Comparison of ENCODE assay signal across 8 cellular contexts in the genomic region with DNA sequence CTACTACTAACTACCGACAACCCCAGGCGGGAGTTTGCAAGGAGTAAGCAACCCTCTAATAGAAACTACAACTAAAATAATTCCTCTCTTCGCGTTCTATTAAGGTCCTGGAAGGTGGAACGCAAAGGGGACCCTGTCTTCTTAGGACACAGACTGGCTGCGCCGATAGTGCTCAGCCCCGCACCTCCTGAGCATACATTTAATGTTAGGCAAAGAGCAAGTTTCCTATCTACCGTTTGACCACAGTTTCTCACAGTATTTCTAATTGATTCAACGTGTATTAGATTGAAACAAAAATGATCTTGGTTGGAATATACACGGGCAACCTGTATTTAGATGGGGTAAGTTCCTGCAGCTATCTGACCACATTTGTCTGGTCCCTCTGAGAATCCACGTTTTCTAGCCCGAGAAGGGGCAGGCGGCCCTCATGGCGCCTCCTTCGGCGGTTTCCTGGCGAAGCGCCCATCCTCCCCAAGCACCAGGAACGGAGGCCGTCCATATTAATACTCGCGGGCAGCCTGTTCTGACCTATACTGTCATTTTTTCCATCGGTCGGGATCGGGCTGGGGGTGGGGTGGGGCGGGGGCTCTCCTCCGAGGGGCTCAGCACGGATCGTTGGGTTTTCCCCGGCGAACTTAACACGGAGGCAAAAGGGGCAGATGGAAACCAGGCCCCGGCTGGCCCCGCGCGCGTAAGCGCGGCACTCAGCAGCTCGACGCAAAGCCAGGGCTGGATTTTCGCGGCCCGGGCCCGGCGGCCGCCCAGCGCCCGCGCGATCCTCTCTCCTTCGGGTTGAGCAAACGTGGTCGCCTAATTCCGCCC.
DNase-seq lines count a peak whose midpoint lies in the region; ATAC-seq and TF ChIP-seq lines count a peak whose summit lies in the region.

No MANE protein-coding gene starts in this region.

- H3K9me2 ChIP-seq in SK-N-SH: no peaks in the 10 kb centered on the region

- peak overlapping the region; percentile 78; the same call in 1 of the 2 replicates for H3K4me2 ChIP-seq in SK-N-SH

- ATAC-seq in stimulated activated naive CD8-positive, alpha-beta T cell treated with anti-CD3 and anti-CD28 coated beads, Interleukin-15, amount 100 ng/mL, for 72 hours: peak; percentile 27
- ATAC-seq in GM19351 (IDR thresholded peaks at IDR 0.05; ENCODE audit: unreplicated experiment) (no peak), GM21515 (IDR thresholded peaks at IDR 0.05; ENCODE audit: unreplicated experiment) (no peak)

- no peaks in the 10 kb centered on the region for H3F3A ChIP-seq in SK-N-SH (replicated peaks; ENCODE audit: insufficient read depth)

- TF ChIP-seq CTCF in GM12875 (IDR thresholded peaks at IDR 0.05; ENCODE audit: borderline replicate concordance, insufficient read depth, low read depth, low read length) (no peak), SK-N-SH (IDR thresholded peaks at IDR 0.05) (no peak), lower leg skin (IDR thresholded peaks at IDR 0.05) (no peak)

- TF ChIP-seq POLR2A in lower leg skin (IDR thresholded peaks at IDR 0.05): no peak

- WGBS in SK-N-SH (ENCODE audit: low lambda C conversion rate): 38% methylated on average over 48 of the region's 56 CpGs
- WGBS in lower leg skin, 2 donors: 6 to 10% methylated on average over 15 to 55 of the region's 56 CpGs

- DNase-seq in HT-29 (ENCODE audit: low spot score): peak; percentile 21
- peak; percentile 70 for DNase-seq in SK-N-SH
- DNase-seq in lower leg skin (ENCODE audit: low spot score in 2 of 2): no peak
- DNase-seq in stimulated activated naive CD8-positive, alpha-beta T cell treated with anti-CD3 and anti-CD28 coated beads, Interleukin-15, amount 100 ng/mL, for 72 hours: peak; percentile 70 to 75

- H3K27me3 Mint-ChIP-seq in stimulated activated naive CD8-positive, alpha-beta T cell treated with anti-CD3 and anti-CD28 coated beads, Interleukin-15, amount 100 ng/mL, for 72 hours: no peaks in the 10 kb centered on the region

- no peaks in the 10 kb centered on the region for H3K9me3 ChIP-seq in SK-N-SH

- TF ChIP-seq EP300 in SK-N-SH (IDR thresholded peaks at IDR 0.05; ENCODE audit: borderline replicate concordance in 1 of 2, low read depth in 1 of 2, low read length in 1 of 2): no peak

- H3K9me3 Mint-ChIP-seq in stimulated activated naive CD8-positive, alpha-beta T cell treated with anti-CD3 and anti-CD28 coated beads, Interleukin-15, amount 100 ng/mL, for 72 hours: peaks cover 0 to 2% of the 10 kb centered on the region in 2 donors

- H2AFZ ChIP-seq in SK-N-SH (ENCODE audit: low read depth): no peak overlapping the region

- peaks cover 18% of the 10 kb centered on the region; the same call in 1 of the 2 replicates for H3K27me3 ChIP-seq in SK-N-SH (ENCODE audit: insufficient read depth)

- peaks cover 40% of the 10 kb centered on the region for H3K4me1 Mint-ChIP-seq in stimulated activated naive CD8-positive, alpha-beta T cell treated with anti-CD3 and anti-CD28 coated beads, Interleukin-15, amount 100 ng/mL, for 72 hours

- peaks cover 0 to 24% of the 10 kb centered on the region in 2 experiments; a peak in 2 of 4 replicates for H3K4me1 ChIP-seq in SK-N-SH (ENCODE audit: control insufficient read depth in 1 of 2, insufficient read depth in 2 of 2, low read depth in 1 of 2, low read length in 1 of 2)

- H3K79me2 ChIP-seq in SK-N-SH (ENCODE audit: insufficient read depth): no peaks in the 10 kb centered on the region

- CTCF ChIA-PET in SK-N-SH (lab: Yijun Ruan, JAX): no interaction called here

- no peaks in the 10 kb centered on the region for H3K36me3 ChIP-seq in SK-N-SH (replicated peaks in 1 of 2; ENCODE audit: control insufficient read depth in 1 of 2, insufficient read depth in 2 of 2, low read length in 1 of 2)

- peak overlapping the region; percentile 65 for H3K4me3 ChIP-seq in GM12875 (ENCODE audit: low read depth, low read length)
- H3K4me3 ChIP-seq in SK-N-SH (ENCODE audit: low read depth in 2 of 2, low read length in 1 of 2): peak overlapping the region in 1 of 2 experiments; percentile 51; a peak in 2 of 4 replicates
- peak overlapping the region; percentile 28 for H3K4me3 ChIP-seq in lower leg skin (ENCODE audit: low read depth, poor library complexity, severe bottlenecking)

- intact Hi-C loops in lower leg skin (cut with DNase I; ENCODE audit: low total_unique reads): loop anchor here (5.0 kb wide), 1 partner anchor 163 kb away; no protein-coding TSS in a partner anchor

- H3K27ac ChIP-seq in SK-N-SH (ENCODE audit: low read depth in 2 of 2, low read length in 1 of 2) (peak overlapping the region in 1 of 2 experiments; percentile 96; a peak in 2 of 4 replicates), cingulate gyrus (ENCODE audit: low read depth, low read length) (peak overlapping the region; percentile 65)

- TF ChIP-seq RAD21 in SK-N-SH (IDR thresholded peaks at IDR 0.05; ENCODE audit: low read length): no peak

- H3K9ac ChIP-seq in SK-N-SH: no peak overlapping the region

- POLR2A ChIA-PET in SK-N-SH (lab: Yijun Ruan, JAX): interaction anchor here (0.7 to 3.4 kb wide), 8 partner anchors 10 to 370 kb away, joined by 3 to 18 read pairs (median 6); a partner anchor contains a TSS

- H4K20me1 ChIP-seq in SK-N-SH (ENCODE audit: insufficient read depth): no peaks in the 10 kb centered on the region

- H3K4me3 Mint-ChIP-seq in stimulated activated naive CD8-positive, alpha-beta T cell treated with anti-CD3 and anti-CD28 coated beads, Interleukin-15, amount 100 ng/mL, for 72 hours: peak overlapping the region; percentile 94 to 95

- H3K27ac Mint-ChIP-seq in stimulated activated naive CD8-positive, alpha-beta T cell treated with anti-CD3 and anti-CD28 coated beads, Interleukin-15, amount 100 ng/mL, for 72 hours: peak overlapping the region; percentile 99 to 100

TF ChIP-seq in SK-N-SH, 30 proteins besides CTCF, POLR2A, EP300 and RAD21:
- TF ChIP-seq, protein P1, sequence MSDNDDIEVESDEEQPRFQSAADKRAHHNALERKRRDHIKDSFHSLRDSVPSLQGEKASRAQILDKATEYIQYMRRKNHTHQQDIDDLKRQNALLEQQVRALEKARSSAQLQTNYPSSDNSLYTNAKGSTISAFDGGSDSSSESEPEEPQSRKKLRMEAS (IDR thresholded peaks at IDR 0.05; ENCODE audit: low read depth): peak; percentile 13; the same call in 1 of the 2 replicates
- TF ChIP-seq TCF12 (IDR thresholded peaks at IDR 0.05): no peak
- TF ChIP-seq RXRA (IDR thresholded peaks at IDR 0.05; ENCODE audit: borderline replicate concordance, low read depth): no peak
- no peak for TF ChIP-seq RCOR1 (IDR thresholded peaks at IDR 0.05; ENCODE audit: low read length)
- no peak for TF ChIP-seq MEF2A (IDR thresholded peaks at IDR 0.05; ENCODE audit: borderline replicate concordance, low read depth)
- no peak for TF ChIP-seq EZH2phosphoT487 (IDR thresholded peaks at IDR 0.05; ENCODE audit: borderline replicate concordance, low read depth)
- no peak for TF ChIP-seq RFX5 (IDR thresholded peaks at IDR 0.05; ENCODE audit: low read length)
- no peak for TF ChIP-seq TEAD4 (IDR thresholded peaks at IDR 0.05; ENCODE audit: borderline replicate concordance, insufficient read depth)
- 0 out of 2 replicates have a peak, but pooled peaks have one; percentile 15 for TF ChIP-seq YY1 (IDR thresholded peaks at IDR 0.05; ENCODE audit: low read depth)
- TF ChIP-seq ELF1 (IDR thresholded peaks at IDR 0.05): no peak
- no peak for TF ChIP-seq MXI1 (IDR thresholded peaks at IDR 0.05; ENCODE audit: low read depth, low read length)
- TF ChIP-seq, protein P2, sequence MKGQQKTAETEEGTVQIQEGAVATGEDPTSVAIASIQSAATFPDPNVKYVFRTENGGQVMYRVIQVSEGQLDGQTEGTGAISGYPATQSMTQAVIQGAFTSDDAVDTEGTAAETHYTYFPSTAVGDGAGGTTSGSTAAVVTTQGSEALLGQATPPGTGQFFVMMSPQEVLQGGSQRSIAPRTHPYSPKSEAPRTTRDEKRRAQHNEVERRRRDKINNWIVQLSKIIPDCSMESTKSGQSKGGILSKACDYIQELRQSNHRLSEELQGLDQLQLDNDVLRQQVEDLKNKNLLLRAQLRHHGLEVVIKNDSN (IDR thresholded peaks at IDR 0.05; ENCODE audit: borderline replicate concordance, low read depth): no peak
- TF ChIP-seq, protein P3, sequence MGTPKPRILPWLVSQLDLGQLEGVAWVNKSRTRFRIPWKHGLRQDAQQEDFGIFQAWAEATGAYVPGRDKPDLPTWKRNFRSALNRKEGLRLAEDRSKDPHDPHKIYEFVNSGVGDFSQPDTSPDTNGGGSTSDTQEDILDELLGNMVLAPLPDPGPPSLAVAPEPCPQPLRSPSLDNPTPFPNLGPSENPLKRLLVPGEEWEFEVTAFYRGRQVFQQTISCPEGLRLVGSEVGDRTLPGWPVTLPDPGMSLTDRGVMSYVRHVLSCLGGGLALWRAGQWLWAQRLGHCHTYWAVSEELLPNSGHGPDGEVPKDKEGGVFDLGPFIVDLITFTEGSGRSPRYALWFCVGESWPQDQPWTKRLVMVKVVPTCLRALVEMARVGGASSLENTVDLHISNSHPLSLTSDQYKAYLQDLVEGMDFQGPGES (IDR thresholded peaks at IDR 0.05; ENCODE audit: low read depth, low read length): no peak
- TF ChIP-seq FOXM1 (IDR thresholded peaks at IDR 0.05; ENCODE audit: low read depth): no peak

Comparison
In these comparisons a context has a peak if more than half of its experiments do, and no peak if none do; other contexts are left out.
1. DNase-seq: peak in HT-29 (single experiment), SK-N-SH (single experiment) and stimulated activated naive CD8-positive, alpha-beta T cell treated with anti-CD3 and anti-CD28 coated beads, Interleukin-15, amount 100 ng/mL, for 72 hours (2 of 2); none in lower leg skin (0 of 2).